In genomic region chr10:78474743-78475142, GRCh38 we compare ENCODE assay signal across 18 cellular contexts.
"Had no signal": no experiment of that assay in that cellular context is flagged by ENCODE, and none has a peak within 500 bp of the region (broad histone marks: within the 10 kb centered on the region; RNA-seq: fewer than 3 reads in every experiment).

No MANE protein-coding gene starts in this region.

- H3K4me1 ChIP-seq: heart left ventricle had no signal

- H3K27ac Mint-ChIP-seq: activated naive CD8-positive, alpha-beta T cell treated with anti-CD3 and anti-CD28 coated beads for 36 hours; memory B cell; nephron progenitor cell; progenitor cell of endocrine pancreas had no signal

- ATAC-seq: heart left ventricle, left colon had no signal

- H3K4me3 Mint-ChIP-seq: activated naive CD8-positive, alpha-beta T cell treated with anti-CD3 and anti-CD28 coated beads for 36 hours; memory B cell; nephron progenitor cell had no signal

- DNase-seq: activated CD4-positive, CD25-positive, alpha-beta regulatory T cell treated with anti-CD3 and anti-CD28 coated beads, Interleukin-2, amount 50 U/mL, for 72 hours; activated CD8-positive, alpha-beta memory T cell treated with anti-CD3 and anti-CD28 coated beads, Interleukin-2, amount 50 U/mL, for 4 hours; activated naive CD4-positive, alpha-beta T cell treated with Interleukin-2 at 50 U/mL for 16 hours; activated naive CD8-positive, alpha-beta T cell treated with anti-CD3 and anti-CD28 coated beads for 36 hours; activated T-cell treated with anti-CD3 and anti-CD28 coated beads, Interleukin-2, amount 50 U/mL, for 48 hours; amniotic stem cell; cortex of kidney; heart left ventricle; left colon; nephron progenitor cell; spleen; stimulated activated CD4-positive, alpha-beta T cell treated with anti-CD3 and anti-CD28 coated beads, Interleukin-4, amount 100 ng/mL, for 1 hour; stimulated activated naive CD4-positive, alpha-beta T cell treated with Interleukin-2 at 50 U/mL for 16 hours; T-helper 1 cell; WERI-Rb-1 had no signal

- H3K36me3 ChIP-seq: heart left ventricle, spleen, WERI-Rb-1 had no signal

- H3K27ac ChIP-seq: epithelial cell of prostate, heart left ventricle, spleen, WERI-Rb-1 had no signal

- H3K9me3 ChIP-seq: heart left ventricle, spleen had no signal

- H3K4me1 Mint-ChIP-seq: activated naive CD8-positive, alpha-beta T cell treated with anti-CD3 and anti-CD28 coated beads for 36 hours; memory B cell had no signal

- H3K9me3 Mint-ChIP-seq: memory B cell had no signal

- H3K4me3 ChIP-seq: heart left ventricle, spleen had no signal

- H3K36me3 Mint-ChIP-seq: activated naive CD8-positive, alpha-beta T cell treated with anti-CD3 and anti-CD28 coated beads for 36 hours; memory B cell had no signal
